Comparison of ENCODE assay signal across 29 cellular contexts in the genomic region with DNA sequence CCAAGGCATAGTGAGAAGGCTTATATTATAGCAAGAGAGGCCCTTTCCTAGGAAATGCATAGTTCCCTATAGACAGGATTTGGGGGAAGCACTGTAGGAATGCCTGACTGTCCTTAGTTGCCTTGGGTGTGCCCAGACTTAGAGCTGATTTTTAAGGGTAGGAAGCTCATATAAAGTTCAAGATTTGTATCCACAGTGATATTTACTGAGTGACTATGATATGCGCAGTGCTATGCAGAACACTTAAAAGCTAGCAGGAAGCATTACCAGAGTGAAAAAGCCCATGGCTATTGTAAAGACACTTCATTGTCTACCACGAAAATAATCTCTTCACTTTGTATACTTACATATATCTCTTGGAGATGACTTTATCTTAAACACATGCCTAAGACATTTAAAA.
"Had no signal": no experiment of that assay in that cellular context is flagged by ENCODE, and none has a peak within 500 bp of the region (broad histone marks: within the 10 kb centered on the region; RNA-seq: fewer than 3 reads in every experiment).

No MANE protein-coding gene starts in this region.

- H3K27ac Mint-ChIP-seq: natural killer cell treated with Interleukin-12 subunit alpha and Interleukin-12 subunit beta and Interleukin-15 and Interleukin-18, amount 100 ng/mL, for 72 hours; nephron progenitor cell; progenitor cell of endocrine pancreas; stimulated activated effector memory CD8-positive, alpha-beta T cell treated with anti-CD3 and anti-CD28 coated beads, Interleukin-12 subunit alpha, Interleukin-12 subunit beta, amount 100 ng/mL, for 72 hours; stimulated activated naive B cell treated with anti-CD40 and anti-IgM and Interleukin-4, amounts not matched to agents 10 μg/mL and 1 μg/mL and 100 μg/mL, for 72 hours; stimulated activated naive CD8-positive, alpha-beta T cell treated with anti-CD3 and anti-CD28 coated beads, Interleukin-15, Interleukin-2, amounts not matched to agents 100 ng/mL and 50 ng/mL, for 24 hours had no signal

- H3K27me3 Mint-ChIP-seq: naive thymus-derived CD8-positive, alpha-beta T cell; progenitor cell of endocrine pancreas; stimulated activated naive B cell treated with anti-CD40 and anti-IgM and Interleukin-4, amounts not matched to agents 10 μg/mL and 1 μg/mL and 100 μg/mL, for 72 hours; stimulated activated naive CD8-positive, alpha-beta T cell treated with anti-CD3 and anti-CD28 coated beads, Interleukin-15, Interleukin-2, amounts not matched to agents 100 ng/mL and 50 ng/mL, for 24 hours had no signal

- H3K4me3 Mint-ChIP-seq: naive thymus-derived CD8-positive, alpha-beta T cell; natural killer cell treated with Interleukin-12 subunit alpha and Interleukin-12 subunit beta and Interleukin-15 and Interleukin-18, amount 100 ng/mL, for 72 hours; nephron progenitor cell; neural crest cell; stimulated activated effector memory CD8-positive, alpha-beta T cell treated with anti-CD3 and anti-CD28 coated beads, Interleukin-12 subunit alpha, Interleukin-12 subunit beta, amount 100 ng/mL, for 72 hours; stimulated activated naive B cell treated with anti-CD40 and anti-IgM and Interleukin-4, amounts not matched to agents 10 μg/mL and 1 μg/mL and 100 μg/mL, for 72 hours; stimulated activated naive CD8-positive, alpha-beta T cell treated with anti-CD3 and anti-CD28 coated beads, Interleukin-15, Interleukin-2, amounts not matched to agents 100 ng/mL and 50 ng/mL, for 24 hours had no signal

- H3K4me1 Mint-ChIP-seq: naive thymus-derived CD8-positive, alpha-beta T cell; nephron progenitor cell; neural crest cell; stimulated activated effector memory CD8-positive, alpha-beta T cell treated with anti-CD3 and anti-CD28 coated beads, Interleukin-12 subunit alpha, Interleukin-12 subunit beta, amount 100 ng/mL, for 72 hours had no signal

- H3K4me3 ChIP-seq: ovary, psoas muscle, right lobe of liver, sigmoid colon, stomach, thoracic aorta, thyroid gland, upper lobe of left lung, vagina had no signal

- H3K27me3 ChIP-seq: neutrophil, ovary, right lobe of liver, sigmoid colon, stomach, thyroid gland, upper lobe of left lung, vagina had no signal

- H3K9me3 ChIP-seq: neutrophil, ovary, psoas muscle, right lobe of liver, sigmoid colon, stomach, thoracic aorta, thyroid gland, upper lobe of left lung, vagina had no signal

- DNase-seq: naive thymus-derived CD8-positive, alpha-beta T cell; nephron progenitor cell; nucleus accumbens; ovary; posterior cingulate gyrus; psoas muscle; right cardiac atrium; right lobe of liver; sigmoid colon; small intestine; stimulated activated CD4-positive, alpha-beta T cell treated with anti-CD3 and anti-CD28 coated beads, Interleukin-15, amount 100 ng/mL, for 24 hours; stimulated activated CD4-positive, alpha-beta T cell treated with anti-CD3 and anti-CD28 coated beads, Interleukin-2, amount 100 ng/mL, for 24 hours; stimulated activated CD4-positive, alpha-beta T cell treated with anti-CD3 and anti-CD28 coated beads, Interleukin-2, amount 100 ng/mL, for 48 hours; stimulated activated CD4-positive, alpha-beta T cell treated with anti-CD3 and anti-CD28 coated beads, Interleukin-4, amount 100 ng/mL, for 24 hours; stimulated activated naive B cell treated with anti-CD40 and anti-IgM and Interleukin-4, amounts not matched to agents 10 μg/mL and 1 μg/mL and 100 μg/mL, for 72 hours; stimulated activated naive CD4-positive, alpha-beta T cell treated with Interleukin-2 at 50 U/mL for 16 hours; stomach; thyroid gland; trophoblast cell; upper lobe of left lung had no signal

- ATAC-seq: naive thymus-derived CD8-positive, alpha-beta T cell; natural killer cell treated with Interleukin-12 subunit alpha and Interleukin-12 subunit beta and Interleukin-15 and Interleukin-18, amount 100 ng/mL, for 72 hours; psoas muscle; right cardiac atrium; right lobe of liver; stimulated activated effector memory CD8-positive, alpha-beta T cell treated with anti-CD3 and anti-CD28 coated beads, Interleukin-12 subunit alpha, Interleukin-12 subunit beta, amount 100 ng/mL, for 72 hours; stimulated activated naive B cell treated with anti-CD40 and anti-IgM and Interleukin-4, amounts not matched to agents 10 μg/mL and 1 μg/mL and 100 μg/mL, for 72 hours had no signal

- H3K36me3 ChIP-seq: ovary, right lobe of liver, thyroid gland, upper lobe of left lung, vagina had no signal

- H3K27ac ChIP-seq: neutrophil, ovary, parathyroid adenoma, psoas muscle, right lobe of liver, sigmoid colon, stomach, thoracic aorta, thyroid gland, upper lobe of left lung, vagina had no signal

- H3K9me3 Mint-ChIP-seq: naive thymus-derived CD8-positive, alpha-beta T cell; natural killer cell treated with Interleukin-12 subunit alpha and Interleukin-12 subunit beta and Interleukin-15 and Interleukin-18, amount 100 ng/mL, for 72 hours; stimulated activated effector memory CD8-positive, alpha-beta T cell treated with anti-CD3 and anti-CD28 coated beads, Interleukin-12 subunit alpha, Interleukin-12 subunit beta, amount 100 ng/mL, for 72 hours; stimulated activated naive B cell treated with anti-CD40 and anti-IgM and Interleukin-4, amounts not matched to agents 10 μg/mL and 1 μg/mL and 100 μg/mL, for 72 hours; stimulated activated naive CD8-positive, alpha-beta T cell treated with anti-CD3 and anti-CD28 coated beads, Interleukin-15, Interleukin-2, amounts not matched to agents 100 ng/mL and 50 ng/mL, for 24 hours had no signal

- H3K36me3 Mint-ChIP-seq: natural killer cell treated with Interleukin-12 subunit alpha and Interleukin-12 subunit beta and Interleukin-15 and Interleukin-18, amount 100 ng/mL, for 72 hours had no signal

- H3K4me1 ChIP-seq: parathyroid adenoma, psoas muscle, sigmoid colon, thyroid gland, upper lobe of left lung, vagina had no signal
